In the genomic region with DNA sequence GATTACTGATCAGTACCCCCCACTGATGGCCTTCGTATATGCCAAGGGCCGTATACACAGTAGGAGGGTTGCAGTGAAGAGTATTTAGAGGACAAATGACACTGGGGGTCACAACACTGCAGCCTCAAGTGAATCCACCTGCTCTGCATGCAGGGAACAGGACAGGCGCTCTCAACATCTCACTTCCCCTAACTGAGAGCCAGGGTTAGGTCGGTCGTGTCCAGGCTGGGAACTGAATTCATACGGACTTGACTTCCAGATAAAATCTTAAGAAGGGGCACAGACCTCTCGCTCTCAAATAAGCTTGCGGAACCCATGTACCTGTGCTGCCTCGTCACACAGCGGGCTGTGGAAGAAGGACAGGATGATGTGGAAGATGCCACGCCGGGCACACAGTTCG, we compare ENCODE assay signal across 19 cellular contexts. TPM values are rescaled to one million over a fixed set of nuclear protein-coding genes. Genes with fewer than 3 reads are reported as not detected.
DNase-seq lines count a peak whose midpoint lies in the region; ATAC-seq, FAIRE-seq and TF ChIP-seq lines count a peak whose summit lies in the region.
"Had no signal": no experiment of that assay in that cellular context is flagged by ENCODE, and none has a peak within 500 bp of the region (broad histone marks: within the 10 kb centered on the region; RNA-seq: fewer than 3 reads in every experiment).

No MANE protein-coding gene starts in this region.

- peak; percentile 64 for FAIRE-seq in bronchial epithelial cell (lab: Jason Lieb, UNC)
- FAIRE-seq: G401.6, GM12892, H54 had no signal

- H3K4me1 Mint-ChIP-seq in stimulated activated naive B cell treated with anti-CD40 and anti-IgM and Interleukin-4, amounts not matched to agents 10 μg/mL and 1 μg/mL and 100 μg/mL, for 72 hours = no peaks in the 10 kb centered on the region
- H3K4me1 Mint-ChIP-seq in MCF 10A (ENCODE audit: insufficient read depth, unreplicated experiment) = no peaks in the 10 kb centered on the region
- H3K4me1 Mint-ChIP-seq in CD4-positive, alpha-beta T cell (ENCODE audit: low read depth) = no peaks in the 10 kb centered on the region

- DNase-seq in activated effector memory CD4-positive, alpha-beta T cell treated with anti-CD3 and anti-CD28 coated beads, Interleukin-2, amount 50 U/mL, for 16 hours = peak; percentile 16
- DNase-seq in activated effector memory CD4-positive, alpha-beta T cell treated with Interleukin-2 at 50 U/mL for 16 hours = no peak
- DNase-seq in bronchial epithelial cell (ENCODE audit: low read depth) = no peak
- peak; percentile 18 for DNase-seq in left lobe of liver (ENCODE audit: low spot score)
- DNase-seq in stimulated activated naive B cell treated with anti-CD40 and anti-IgM and Interleukin-4, amounts not matched to agents 10 μg/mL and 1 μg/mL and 100 μg/mL, for 72 hours = no peak
- no peak for DNase-seq in MCF 10A (ENCODE audit: unreplicated experiment)
- no peak for DNase-seq in CD4-positive, alpha-beta T cell
- DNase-seq: C1 segment of cervical spinal cord; Caco-2; CD8-positive, alpha-beta T cell; DMS153; DND-41; GOT3 had no signal

- POLR2A ChIA-PET in MCF 10A (lab: Yijun Ruan, JAX) = no interaction called here
- POLR2A ChIA-PET in CD4-positive, alpha-beta T cell (lab: Charles Lee) = no interaction called here

- H3K4me3 Mint-ChIP-seq in stimulated activated naive B cell treated with anti-CD40 and anti-IgM and Interleukin-4, amounts not matched to agents 10 μg/mL and 1 μg/mL and 100 μg/mL, for 72 hours = no peak overlapping the region
- no peak overlapping the region for H3K4me3 Mint-ChIP-seq in MCF 10A (ENCODE audit: unreplicated experiment)
- no peak overlapping the region for H3K4me3 Mint-ChIP-seq in CD4-positive, alpha-beta T cell
- H3K4me3 Mint-ChIP-seq: CD8-positive, alpha-beta T cell had no signal

- no peak for TF ChIP-seq CTCF in bronchial epithelial cell (IDR thresholded peaks at IDR 0.05; ENCODE audit: insufficient read depth, low read length, severe bottlenecking)
- TF ChIP-seq CTCF in MCF 10A (IDR thresholded peaks at IDR 0.05; ENCODE audit: unreplicated experiment) = no peak
- TF ChIP-seq CTCF in CD4-positive, alpha-beta T cell (IDR thresholded peaks at IDR 0.05) = no peak

- H3K36me3 ChIP-seq in bronchial epithelial cell (ENCODE audit: control insufficient read depth, insufficient read depth, low read length) = peaks cover 53% of the 10 kb centered on the region

- no peak for ATAC-seq in left lobe of liver
- no peak for ATAC-seq in stimulated activated naive B cell treated with anti-CD40 and anti-IgM and Interleukin-4, amounts not matched to agents 10 μg/mL and 1 μg/mL and 100 μg/mL, for 72 hours (replicated peaks)
- ATAC-seq in CD4-positive, alpha-beta T cell (ENCODE audit: poor library complexity) = no peak
- ATAC-seq: CD8-positive, alpha-beta T cell had no signal

- H3K27me3 ChIP-seq in bronchial epithelial cell (ENCODE audit: control insufficient read depth, insufficient read depth, low read length) = no peaks in the 10 kb centered on the region
- no peaks in the 10 kb centered on the region for H3K27me3 ChIP-seq in CD4-positive, alpha-beta T cell (ENCODE audit: control insufficient read depth, insufficient read depth, low read length)

- H3K9me3 ChIP-seq in CD4-positive, alpha-beta T cell (ENCODE audit: control insufficient read depth, low read length) = no peaks in the 10 kb centered on the region
- H3K9me3 ChIP-seq: Caco-2, HAP-1 had no signal

- no TSS peak for BruUV-seq in MCF 10A (replicated peaks; lab: Mats Ljungman, UMichigan)

- H3K36me3 Mint-ChIP-seq in stimulated activated naive B cell treated with anti-CD40 and anti-IgM and Interleukin-4, amounts not matched to agents 10 μg/mL and 1 μg/mL and 100 μg/mL, for 72 hours = peaks cover 59 to 80% of the 10 kb centered on the region in 2 donors
- peaks cover 94% of the 10 kb centered on the region for H3K36me3 Mint-ChIP-seq in MCF 10A (ENCODE audit: insufficient read depth, unreplicated experiment)
- H3K36me3 Mint-ChIP-seq in CD4-positive, alpha-beta T cell (ENCODE audit: low read depth) = peaks cover 98% of the 10 kb centered on the region

- H3K9me3 Mint-ChIP-seq in stimulated activated naive B cell treated with anti-CD40 and anti-IgM and Interleukin-4, amounts not matched to agents 10 μg/mL and 1 μg/mL and 100 μg/mL, for 72 hours = no peaks in the 10 kb centered on the region
- no peaks in the 10 kb centered on the region for H3K9me3 Mint-ChIP-seq in MCF 10A (ENCODE audit: unreplicated experiment)
- H3K9me3 Mint-ChIP-seq in CD4-positive, alpha-beta T cell = no peaks in the 10 kb centered on the region
- H3K9me3 Mint-ChIP-seq: CD8-positive, alpha-beta T cell had no signal

- intact Hi-C loops in MCF 10A (cut with micrococcal nuclease) = no loop called here
- intact Hi-C loops in CD4-positive, alpha-beta T cell (cut with DNase I, micrococcal nuclease) = no loop called here

- H3K27ac Mint-ChIP-seq in stimulated activated naive B cell treated with anti-CD40 and anti-IgM and Interleukin-4, amounts not matched to agents 10 μg/mL and 1 μg/mL and 100 μg/mL, for 72 hours = peak overlapping the region; percentile 9
- H3K27ac Mint-ChIP-seq in MCF 10A (ENCODE audit: low read depth, unreplicated experiment) = no peak overlapping the region
- no peak overlapping the region for H3K27ac Mint-ChIP-seq in CD4-positive, alpha-beta T cell
- H3K27ac Mint-ChIP-seq: CD8-positive, alpha-beta T cell had no signal

- CTCF ChIA-PET in MCF 10A (lab: Yijun Ruan, JAX) = interaction anchor here (0.7 kb wide), 1 partner anchor 250 kb away, joined by 3 read pairs; no protein-coding TSS in a partner anchor
- CTCF ChIA-PET in CD4-positive, alpha-beta T cell (lab: Charles Lee) = no interaction called here

- no peak overlapping the region for H3K4me3 ChIP-seq in bronchial epithelial cell (ENCODE audit: low read depth, low read length)
- H3K4me3 ChIP-seq: HAP-1 had no signal

- no peaks in the 10 kb centered on the region for H3K27me3 Mint-ChIP-seq in stimulated activated naive B cell treated with anti-CD40 and anti-IgM and Interleukin-4, amounts not matched to agents 10 μg/mL and 1 μg/mL and 100 μg/mL, for 72 hours
- H3K27me3 Mint-ChIP-seq in MCF 10A (ENCODE audit: insufficient read depth, unreplicated experiment) = no peaks in the 10 kb centered on the region
- H3K27me3 Mint-ChIP-seq in CD4-positive, alpha-beta T cell = no peaks in the 10 kb centered on the region

- H3K27ac ChIP-seq in CD4-positive, alpha-beta T cell (ENCODE audit: low read depth, low read length) = no peak overlapping the region

RNA-seq across cellular contexts. Expression of a gene that starts 22.8 kb away (rescaled TPM):
- total RNA-seq in bronchial epithelial cell (not detected in 2 replicates), left lobe of liver (3.4 TPM), MCF 10A (2022) (not detected in 2 replicates)
- not detected for total RNA-seq in CD4-positive, alpha-beta T cell
- total RNA-seq: A172; A673; Caco-2; CD8-positive, alpha-beta T cell had no signal

RNA-seq across cellular contexts. Expression of a gene that starts 42.6 kb away (rescaled TPM):
- total RNA-seq in bronchial epithelial cell (4.2 and 7.0 TPM in 2 replicates), left lobe of liver (2.4 TPM), MCF 10A (2022) (10.6 and 14.0 TPM in 2 replicates)
- total RNA-seq in CD4-positive, alpha-beta T cell = 1 to 10 TPM; 2.7 to 3.0 TPM

Comparison
In these comparisons a context has a peak if more than half of its experiments do, and no peak if none do; other contexts are left out.
1. DNase-seq: peak in activated effector memory CD4-positive, alpha-beta T cell treated with anti-CD3 and anti-CD28 coated beads, Interleukin-2, amount 50 U/mL, for 16 hours (single experiment) and left lobe of liver (single experiment); none in activated effector memory CD4-positive, alpha-beta T cell treated with Interleukin-2 at 50 U/mL for 16 hours (single experiment), bronchial epithelial cell (single experiment), stimulated activated naive B cell treated with anti-CD40 and anti-IgM and Interleukin-4, amounts not matched to agents 10 μg/mL and 1 μg/mL and 100 μg/mL, for 72 hours (single experiment), MCF 10A (single experiment) and CD4-positive, alpha-beta T cell (0 of 10).